Comparison of ENCODE assay signal across 10 cellular contexts in the genomic region with DNA sequence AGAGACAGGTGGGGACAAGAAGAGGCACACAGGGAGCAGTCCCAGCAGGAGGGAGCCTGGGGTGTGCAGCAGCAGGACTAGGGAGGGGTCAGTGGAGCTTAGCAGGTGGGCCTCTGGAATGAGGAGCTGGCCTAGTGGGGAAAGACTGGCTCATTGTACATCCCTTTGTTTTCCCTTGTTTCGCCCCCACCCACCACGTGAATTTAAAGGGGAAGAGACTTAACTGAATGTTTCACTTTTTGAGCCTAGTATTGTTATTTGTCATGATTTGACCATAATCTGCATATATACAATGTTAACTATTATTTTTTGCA.
DNase-seq lines count a peak whose midpoint lies in the region; ATAC-seq and TF ChIP-seq lines count a peak whose summit lies in the region.
"Had no signal": no experiment of that assay in that cellular context is flagged by ENCODE, and none has a peak within 500 bp of the region (broad histone marks: within the 10 kb centered on the region; RNA-seq: fewer than 3 reads in every experiment).

No MANE protein-coding gene starts in this region.

- DNase-seq in left ventricle myocardium inferior (no peak), Right ventricle myocardium superior (no peak), vagina (ENCODE audit: extremely low spot score in 2 of 2) (no peak), OCI-M2 (lab: John Stamatoyannopoulos, UW; ENCODE audit: unreplicated experiment) (no peak), DMS79 (lab: John Stamatoyannopoulos, UW) (no peak)
- DNase-seq: nucleus accumbens, RPMI8226 had no signal

- H3K9me3 Mint-ChIP-seq in activated naive CD8-positive, alpha-beta T cell (ENCODE audit: low read depth), result no peaks in the 10 kb centered on the region

- TF ChIP-seq POLR2A in vagina (IDR thresholded peaks at IDR 0.05), result no peak

- intact Hi-C loops in left ventricle myocardium inferior (cut with micrococcal nuclease) (no loop called here), Right ventricle myocardium superior (cut with DNase I) (no loop called here), vagina (cut with DNase I) (no loop called here)

- peaks cover 92% of the 10 kb centered on the region for H3K4me1 Mint-ChIP-seq in activated naive CD8-positive, alpha-beta T cell (ENCODE audit: low read depth)

- H3K36me3 Mint-ChIP-seq in activated naive CD8-positive, alpha-beta T cell, result peaks cover 7% of the 10 kb centered on the region

- no peak overlapping the region for H3K4me3 ChIP-seq in left ventricle myocardium inferior
- no peak overlapping the region for H3K4me3 ChIP-seq in muscle layer of duodenum (ENCODE audit: low read depth in 1 of 2, low read length in 2 of 2)
- no peak overlapping the region for H3K4me3 ChIP-seq in vagina

- H3K27me3 ChIP-seq in left ventricle myocardium inferior (ENCODE audit: low read depth) (no peaks in the 10 kb centered on the region), muscle layer of duodenum (ENCODE audit: low read depth, low read length) (no peaks in the 10 kb centered on the region), vagina (no peaks in the 10 kb centered on the region)

- H3K27ac ChIP-seq in left ventricle myocardium inferior (replicated peaks), result peak overlapping the region; percentile 84
- H3K27ac ChIP-seq in muscle layer of duodenum (ENCODE audit: low read length), result peak overlapping the region; percentile 32
- peak overlapping the region; percentile 61 for H3K27ac ChIP-seq in vagina

- H3K4me3 Mint-ChIP-seq in activated naive CD8-positive, alpha-beta T cell, result peak overlapping the region; percentile 74

- no peaks in the 10 kb centered on the region for H3K27me3 Mint-ChIP-seq in activated naive CD8-positive, alpha-beta T cell

- H3K9me3 ChIP-seq in left ventricle myocardium inferior (replicated peaks) (no peaks in the 10 kb centered on the region), muscle layer of duodenum (ENCODE audit: control insufficient read depth in 1 of 2, low read length in 2 of 2) (no peaks in the 10 kb centered on the region), vagina (no peaks in the 10 kb centered on the region)

- H3K4me1 ChIP-seq in left ventricle myocardium inferior, result peaks cover 89% of the 10 kb centered on the region
- peaks cover 21 to 22% of the 10 kb centered on the region in 2 donors for H3K4me1 ChIP-seq in muscle layer of duodenum (ENCODE audit: control insufficient read depth in 1 of 2, insufficient read depth in 2 of 2, low read length in 2 of 2)
- H3K4me1 ChIP-seq in vagina, result peaks cover 71% of the 10 kb centered on the region

- TF ChIP-seq CTCF in left ventricle myocardium inferior (IDR thresholded peaks at IDR 0.05; ENCODE audit: borderline replicate concordance) (no peak), vagina (IDR thresholded peaks at IDR 0.05) (no peak)

- peaks cover 40% of the 10 kb centered on the region for H3K36me3 ChIP-seq in left ventricle myocardium inferior
- no peaks in the 10 kb centered on the region for H3K36me3 ChIP-seq in muscle layer of duodenum (ENCODE audit: control insufficient read depth in 1 of 2, insufficient read depth in 2 of 2, low read length in 2 of 2)
- no peaks in the 10 kb centered on the region for H3K36me3 ChIP-seq in vagina

- ATAC-seq in Right ventricle myocardium superior (ENCODE audit: poor library complexity) (no peak), GM18907 (IDR thresholded peaks at IDR 0.05; ENCODE audit: unreplicated experiment) (no peak)

- peak overlapping the region; percentile 98 for H3K27ac Mint-ChIP-seq in activated naive CD8-positive, alpha-beta T cell

Comparison
In these comparisons a context has a peak if more than half of its experiments do, and no peak if none do; other contexts are left out.
1. H3K27ac ChIP-seq: peak in every context shown above with its lines; median percentile 84 in left ventricle myocardium inferior; 61 in vagina; 32 in muscle layer of duodenum.